ENCODE assay signal across 1 cellular context in the genomic region with DNA sequence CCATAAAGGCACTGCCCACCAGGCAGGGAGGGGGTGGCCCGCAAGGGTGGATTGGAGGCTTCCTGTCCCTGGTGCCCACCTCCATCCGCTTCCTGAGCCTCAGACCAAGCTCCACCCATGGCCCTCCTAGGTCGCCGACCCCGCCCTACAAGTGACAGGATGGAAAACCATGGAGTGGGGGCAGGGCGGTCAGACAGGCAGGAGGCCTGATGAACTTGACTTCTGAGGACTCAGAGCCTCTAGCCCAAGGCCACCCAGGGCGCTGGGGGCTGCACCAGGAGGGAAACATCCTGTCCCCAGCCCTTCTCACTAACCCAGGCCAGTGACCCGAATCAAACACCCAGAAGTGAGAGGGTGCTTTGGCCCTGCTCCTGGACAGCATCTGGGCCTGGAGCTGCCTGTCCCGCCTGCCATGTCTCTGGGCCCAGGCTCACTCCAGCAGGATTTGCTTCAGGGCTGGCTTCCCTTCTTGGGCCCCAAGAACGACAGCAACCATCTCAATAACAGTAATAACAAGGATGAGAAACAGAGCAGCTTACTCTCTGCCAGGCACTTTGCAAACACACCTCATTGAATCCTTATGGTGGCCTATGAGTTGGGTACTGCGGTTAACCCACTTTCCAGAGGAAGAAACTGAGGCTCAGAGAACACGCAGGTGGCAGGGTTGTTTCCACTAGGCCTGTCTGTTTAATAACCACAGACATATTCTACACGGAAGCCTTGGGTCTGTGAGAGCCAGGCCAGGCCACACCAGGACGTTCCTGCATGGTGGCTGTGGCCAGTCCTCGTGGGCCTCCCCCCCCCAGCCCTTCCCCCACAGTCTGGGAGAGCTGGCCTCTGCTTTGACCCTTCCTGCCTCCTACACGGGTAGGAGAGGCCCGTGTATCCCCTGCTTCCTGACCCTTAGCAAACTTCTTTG.
TF ChIP-seq lines count a peak whose summit lies in the region.

No MANE protein-coding gene starts in this region.

TF ChIP-seq in K562, 482 proteins besides CTCF, POLR2A, EP300 and RAD21 (continued from another document and continues in another):
- TF ChIP-seq, protein P1, sequence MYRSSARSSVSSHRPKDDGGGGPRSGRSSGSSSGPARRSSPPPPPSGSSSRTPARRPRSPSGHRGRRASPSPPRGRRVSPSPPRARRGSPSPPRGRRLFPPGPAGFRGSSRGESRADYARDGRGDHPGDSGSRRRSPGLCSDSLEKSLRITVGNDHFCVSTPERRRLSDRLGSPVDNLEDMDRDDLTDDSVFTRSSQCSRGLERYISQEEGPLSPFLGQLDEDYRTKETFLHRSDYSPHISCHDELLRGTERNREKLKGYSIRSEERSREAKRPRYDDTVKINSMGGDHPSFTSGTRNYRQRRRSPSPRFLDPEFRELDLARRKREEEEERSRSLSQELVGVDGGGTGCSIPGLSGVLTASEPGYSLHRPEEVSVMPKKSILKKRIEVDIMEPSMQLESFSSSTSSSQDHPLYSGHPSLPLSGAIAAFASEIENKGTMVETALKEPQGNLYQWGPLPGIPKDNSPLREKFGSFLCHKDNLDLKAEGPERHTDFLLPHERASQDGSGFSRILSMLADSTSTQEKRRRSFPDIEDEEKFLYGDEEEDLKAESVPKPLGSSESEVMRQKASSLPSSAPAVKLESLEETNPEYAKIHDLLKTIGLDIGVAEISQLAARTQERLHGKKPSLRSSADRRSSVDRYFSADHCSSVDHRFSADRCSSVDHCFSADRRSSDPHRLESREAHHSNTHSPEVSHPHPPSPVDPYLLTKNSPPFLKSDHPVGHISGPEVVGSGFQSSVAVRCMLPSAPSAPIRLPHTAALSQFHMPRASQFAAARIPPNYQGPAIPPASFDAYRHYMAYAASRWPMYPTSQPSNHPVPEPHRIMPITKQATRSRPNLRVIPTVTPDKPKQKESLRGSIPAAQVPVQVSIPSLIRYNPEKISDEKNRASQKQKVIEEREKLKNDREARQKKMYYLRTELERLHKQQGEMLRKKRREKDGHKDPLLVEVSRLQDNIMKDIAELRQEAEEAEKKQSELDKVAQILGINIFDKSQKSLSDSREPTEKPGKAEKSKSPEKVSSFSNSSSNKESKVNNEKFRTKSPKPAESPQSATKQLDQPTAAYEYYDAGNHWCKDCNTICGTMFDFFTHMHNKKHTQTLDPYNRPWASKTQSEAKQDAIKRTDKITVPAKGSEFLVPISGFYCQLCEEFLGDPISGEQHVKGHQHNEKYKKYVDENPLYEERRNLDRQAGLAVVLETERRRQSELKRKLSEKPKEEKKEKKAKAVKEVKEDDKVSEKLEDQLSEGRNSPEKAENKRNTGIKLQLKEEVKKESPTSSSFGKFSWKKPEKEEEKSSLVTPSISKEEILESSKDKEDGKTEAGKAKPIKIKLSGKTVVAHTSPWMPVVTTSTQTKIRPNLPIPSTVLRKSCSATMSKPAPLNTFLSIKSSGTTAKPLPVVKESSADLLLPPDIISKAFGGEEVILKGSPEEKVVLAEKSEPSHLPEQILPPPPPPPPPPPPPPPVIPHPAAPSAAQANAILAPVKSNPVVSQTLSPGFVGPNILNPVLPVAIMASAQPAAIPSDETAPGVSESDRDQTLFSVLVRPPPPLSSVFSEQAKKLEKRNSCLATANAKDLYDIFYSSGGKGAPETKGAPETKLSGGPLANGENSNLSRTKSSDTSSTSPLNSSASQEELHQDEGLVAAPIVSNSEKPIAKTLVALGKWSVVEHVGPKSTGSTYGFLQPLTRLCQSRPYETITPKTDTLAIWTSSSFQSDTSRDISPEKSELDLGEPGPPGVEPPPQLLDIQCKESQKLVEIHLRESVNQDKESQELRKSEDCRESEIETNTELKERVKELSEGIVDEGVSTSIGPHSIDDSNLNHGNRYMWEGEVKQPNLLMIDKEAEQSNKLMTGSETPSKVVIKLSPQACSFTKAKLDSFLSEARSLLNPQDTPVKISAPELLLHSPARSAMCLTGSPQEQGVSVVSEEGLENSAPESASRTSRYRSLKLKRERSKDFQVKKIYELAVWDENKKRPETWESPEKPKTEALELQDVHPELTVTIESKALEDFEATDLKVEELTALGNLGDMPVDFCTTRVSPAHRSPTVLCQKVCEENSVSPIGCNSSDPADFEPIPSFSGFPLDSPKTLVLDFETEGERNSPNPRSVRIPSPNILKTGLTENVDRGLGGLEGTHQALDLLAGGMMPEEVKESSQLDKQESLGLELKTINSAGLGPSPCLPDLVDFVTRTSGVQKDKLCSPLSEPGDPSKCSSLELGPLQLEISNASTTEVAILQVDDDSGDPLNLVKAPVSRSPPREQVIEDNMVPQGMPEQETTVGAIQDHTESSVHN (IDR thresholded peaks at IDR 0.05; ENCODE audit: borderline replicate concordance in 1 of 2, low read depth in 1 of 2), result no peak
- no peak for TF ChIP-seq ZNF431 (CRISPR knock-in tag; IDR thresholded peaks at IDR 0.05)
- TF ChIP-seq MEIS2 (IDR thresholded peaks at IDR 0.05; ENCODE audit: partially characterized antibody), result peak; percentile 52
- no peak for TF ChIP-seq ZNF79 (CRISPR knock-in tag; IDR thresholded peaks at IDR 0.05; ENCODE audit: low read depth)
- TF ChIP-seq, protein P2, sequence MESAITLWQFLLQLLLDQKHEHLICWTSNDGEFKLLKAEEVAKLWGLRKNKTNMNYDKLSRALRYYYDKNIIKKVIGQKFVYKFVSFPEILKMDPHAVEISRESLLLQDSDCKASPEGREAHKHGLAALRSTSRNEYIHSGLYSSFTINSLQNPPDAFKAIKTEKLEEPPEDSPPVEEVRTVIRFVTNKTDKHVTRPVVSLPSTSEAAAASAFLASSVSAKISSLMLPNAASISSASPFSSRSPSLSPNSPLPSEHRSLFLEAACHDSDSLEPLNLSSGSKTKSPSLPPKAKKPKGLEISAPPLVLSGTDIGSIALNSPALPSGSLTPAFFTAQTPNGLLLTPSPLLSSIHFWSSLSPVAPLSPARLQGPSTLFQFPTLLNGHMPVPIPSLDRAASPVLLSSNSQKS (CRISPR knock-in tag; IDR thresholded peaks at IDR 0.05), result no peak
- TF ChIP-seq, protein P3, sequence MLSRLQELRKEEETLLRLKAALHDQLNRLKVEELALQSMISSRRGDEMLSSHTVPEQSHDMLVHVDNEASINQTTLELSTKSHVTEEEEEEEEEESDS (CRISPR knock-in tag; IDR thresholded peaks at IDR 0.05), result no peak
- no peak for TF ChIP-seq GTF2E2 (tag; IDR thresholded peaks at IDR 0.05)
- TF ChIP-seq, protein P4, sequence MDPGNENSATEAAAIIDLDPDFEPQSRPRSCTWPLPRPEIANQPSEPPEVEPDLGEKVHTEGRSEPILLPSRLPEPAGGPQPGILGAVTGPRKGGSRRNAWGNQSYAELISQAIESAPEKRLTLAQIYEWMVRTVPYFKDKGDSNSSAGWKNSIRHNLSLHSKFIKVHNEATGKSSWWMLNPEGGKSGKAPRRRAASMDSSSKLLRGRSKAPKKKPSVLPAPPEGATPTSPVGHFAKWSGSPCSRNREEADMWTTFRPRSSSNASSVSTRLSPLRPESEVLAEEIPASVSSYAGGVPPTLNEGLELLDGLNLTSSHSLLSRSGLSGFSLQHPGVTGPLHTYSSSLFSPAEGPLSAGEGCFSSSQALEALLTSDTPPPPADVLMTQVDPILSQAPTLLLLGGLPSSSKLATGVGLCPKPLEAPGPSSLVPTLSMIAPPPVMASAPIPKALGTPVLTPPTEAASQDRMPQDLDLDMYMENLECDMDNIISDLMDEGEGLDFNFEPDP (CRISPR knock-in tag; IDR thresholded peaks at IDR 0.05), result no peak
- TF ChIP-seq, protein P5, sequence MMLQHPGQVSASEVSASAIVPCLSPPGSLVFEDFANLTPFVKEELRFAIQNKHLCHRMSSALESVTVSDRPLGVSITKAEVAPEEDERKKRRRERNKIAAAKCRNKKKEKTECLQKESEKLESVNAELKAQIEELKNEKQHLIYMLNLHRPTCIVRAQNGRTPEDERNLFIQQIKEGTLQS (IDR thresholded peaks at IDR 0.05), result no peak
- TF ChIP-seq, protein P5 (CRISPR knock-in tag; conservative IDR thresholded peaks at IDR 0.05), result no peak
- TF ChIP-seq MXI1 (IDR thresholded peaks at IDR 0.05; ENCODE audit: low read depth, low read length), result no peak
- no peak for TF ChIP-seq TAF9B (IDR thresholded peaks at IDR 0.05; ENCODE audit: partially characterized antibody)
- TF ChIP-seq RUNX1 (IDR thresholded peaks at IDR 0.05; ENCODE audit: low read depth), result no peak
- TF ChIP-seq, protein P6, sequence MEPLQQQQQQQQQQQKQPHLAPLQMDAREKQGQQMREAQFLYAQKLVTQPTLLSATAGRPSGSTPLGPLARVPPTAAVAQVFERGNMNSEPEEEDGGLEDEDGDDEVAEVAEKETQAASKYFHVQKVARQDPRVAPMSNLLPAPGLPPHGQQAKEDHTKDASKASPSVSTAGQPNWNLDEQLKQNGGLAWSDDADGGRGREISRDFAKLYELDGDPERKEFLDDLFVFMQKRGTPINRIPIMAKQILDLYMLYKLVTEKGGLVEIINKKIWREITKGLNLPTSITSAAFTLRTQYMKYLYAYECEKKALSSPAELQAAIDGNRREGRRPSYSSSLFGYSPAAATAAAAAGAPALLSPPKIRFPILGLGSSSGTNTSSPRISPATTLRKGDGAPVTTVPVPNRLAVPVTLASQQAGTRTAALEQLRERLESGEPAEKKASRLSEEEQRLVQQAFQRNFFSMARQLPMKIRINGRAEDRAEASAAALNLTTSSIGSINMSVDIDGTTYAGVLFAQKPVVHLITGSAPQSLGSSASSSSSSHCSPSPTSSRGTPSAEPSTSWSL (CRISPR knock-in tag; IDR thresholded peaks at IDR 0.05; ENCODE audit: borderline replicate concordance), result no peak
- no peak; the same call in 1 of the 2 replicates for TF ChIP-seq ZNF239 (CRISPR knock-in tag; IDR thresholded peaks at IDR 0.05)
- TF ChIP-seq, protein P7, sequence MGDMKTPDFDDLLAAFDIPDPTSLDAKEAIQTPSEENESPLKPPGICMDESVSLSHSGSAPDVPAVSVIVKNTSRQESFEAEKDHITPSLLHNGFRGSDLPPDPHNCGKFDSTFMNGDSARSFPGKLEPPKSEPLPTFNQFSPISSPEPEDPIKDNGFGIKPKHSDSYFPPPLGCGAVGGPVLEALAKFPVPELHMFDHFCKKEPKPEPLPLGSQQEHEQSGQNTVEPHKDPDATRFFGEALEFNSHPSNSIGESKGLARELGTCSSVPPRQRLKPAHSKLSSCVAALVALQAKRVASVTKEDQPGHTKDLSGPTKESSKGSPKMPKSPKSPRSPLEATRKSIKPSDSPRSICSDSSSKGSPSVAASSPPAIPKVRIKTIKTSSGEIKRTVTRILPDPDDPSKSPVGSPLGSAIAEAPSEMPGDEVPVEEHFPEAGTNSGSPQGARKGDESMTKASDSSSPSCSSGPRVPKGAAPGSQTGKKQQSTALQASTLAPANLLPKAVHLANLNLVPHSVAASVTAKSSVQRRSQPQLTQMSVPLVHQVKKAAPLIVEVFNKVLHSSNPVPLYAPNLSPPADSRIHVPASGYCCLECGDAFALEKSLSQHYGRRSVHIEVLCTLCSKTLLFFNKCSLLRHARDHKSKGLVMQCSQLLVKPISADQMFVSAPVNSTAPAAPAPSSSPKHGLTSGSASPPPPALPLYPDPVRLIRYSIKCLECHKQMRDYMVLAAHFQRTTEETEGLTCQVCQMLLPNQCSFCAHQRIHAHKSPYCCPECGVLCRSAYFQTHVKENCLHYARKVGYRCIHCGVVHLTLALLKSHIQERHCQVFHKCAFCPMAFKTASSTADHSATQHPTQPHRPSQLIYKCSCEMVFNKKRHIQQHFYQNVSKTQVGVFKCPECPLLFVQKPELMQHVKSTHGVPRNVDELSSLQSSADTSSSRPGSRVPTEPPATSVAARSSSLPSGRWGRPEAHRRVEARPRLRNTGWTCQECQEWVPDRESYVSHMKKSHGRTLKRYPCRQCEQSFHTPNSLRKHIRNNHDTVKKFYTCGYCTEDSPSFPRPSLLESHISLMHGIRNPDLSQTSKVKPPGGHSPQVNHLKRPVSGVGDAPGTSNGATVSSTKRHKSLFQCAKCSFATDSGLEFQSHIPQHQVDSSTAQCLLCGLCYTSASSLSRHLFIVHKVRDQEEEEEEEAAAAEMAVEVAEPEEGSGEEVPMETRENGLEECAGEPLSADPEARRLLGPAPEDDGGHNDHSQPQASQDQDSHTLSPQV (IDR thresholded peaks at IDR 0.05), result peak; percentile 88
- no peak for TF ChIP-seq ZNF143 (CRISPR knock-in tag; IDR thresholded peaks at IDR 0.05)
- TF ChIP-seq, protein P8, sequence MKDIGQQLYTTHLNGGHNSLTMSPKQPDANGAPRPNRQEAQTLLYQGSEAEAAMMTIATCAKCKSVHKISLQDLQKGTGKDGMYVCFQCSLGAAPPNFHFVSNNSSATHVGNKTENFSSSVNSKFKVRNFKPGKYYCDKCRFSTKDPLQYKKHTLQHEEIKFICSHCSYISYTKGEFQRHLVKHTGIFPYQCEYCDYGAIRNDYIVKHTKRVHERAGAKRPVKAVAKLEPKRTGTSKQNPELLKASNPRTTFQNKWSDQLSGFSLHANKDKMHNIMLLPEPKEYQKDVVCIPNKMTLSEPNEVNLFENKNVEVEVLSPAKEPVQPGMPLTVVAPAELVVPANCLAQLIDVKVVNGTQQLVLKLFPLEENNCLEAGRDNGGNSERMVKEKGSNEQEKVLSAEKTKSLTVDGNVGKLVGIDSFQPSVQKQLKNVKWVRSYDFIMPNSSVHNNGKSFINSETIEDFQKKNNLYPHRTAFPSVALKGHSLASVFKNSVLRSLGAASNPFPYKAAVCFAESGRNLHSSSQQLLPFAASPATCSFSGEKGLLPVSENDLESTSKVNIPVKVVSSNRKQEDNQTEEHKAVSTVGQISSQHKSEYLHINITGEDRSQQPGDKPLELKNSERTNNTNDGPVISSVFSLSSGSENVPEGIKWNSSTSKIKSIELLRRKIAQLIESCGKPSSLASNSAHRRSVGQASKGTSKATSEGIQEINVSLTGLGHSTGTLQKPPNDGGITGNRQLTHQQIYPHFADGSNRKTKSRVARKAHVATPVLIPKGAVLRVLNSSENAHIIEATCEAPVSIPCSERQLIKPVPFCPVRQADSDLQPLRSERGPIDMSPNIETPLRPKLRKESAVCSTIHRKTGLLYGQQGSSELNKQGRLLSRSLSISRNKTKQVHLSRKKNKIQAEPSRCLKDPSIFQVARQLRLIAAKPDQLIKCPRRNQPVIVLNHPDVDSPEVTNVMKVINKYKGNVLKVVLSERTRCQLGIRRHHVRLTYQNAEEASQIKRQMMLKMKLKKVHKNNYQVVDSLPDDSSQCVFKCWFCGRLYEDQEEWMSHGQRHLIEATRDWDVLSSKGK (CRISPR knock-in tag; IDR thresholded peaks at IDR 0.05), result no peak
- no peak for TF ChIP-seq NFATC3 (IDR thresholded peaks at IDR 0.05)
- no peak for TF ChIP-seq SRSF3 (IDR thresholded peaks at IDR 0.05; ENCODE audit: insufficient read depth, low read length)
- no peak for TF ChIP-seq SMAD1 (IDR thresholded peaks at IDR 0.05; ENCODE audit: low read depth, low read length, partially characterized antibody)
- TF ChIP-seq ZNF224 (CRISPR knock-in tag; IDR thresholded peaks at IDR 0.05), result no peak
- no peak for TF ChIP-seq POLR2H (tag; IDR thresholded peaks at IDR 0.05; ENCODE audit: low read depth)
- TF ChIP-seq TAF15 (IDR thresholded peaks at IDR 0.05; ENCODE audit: low read depth, low read length), result no peak
